ENCODE assay signal across 15 cellular contexts in the genomic region with DNA sequence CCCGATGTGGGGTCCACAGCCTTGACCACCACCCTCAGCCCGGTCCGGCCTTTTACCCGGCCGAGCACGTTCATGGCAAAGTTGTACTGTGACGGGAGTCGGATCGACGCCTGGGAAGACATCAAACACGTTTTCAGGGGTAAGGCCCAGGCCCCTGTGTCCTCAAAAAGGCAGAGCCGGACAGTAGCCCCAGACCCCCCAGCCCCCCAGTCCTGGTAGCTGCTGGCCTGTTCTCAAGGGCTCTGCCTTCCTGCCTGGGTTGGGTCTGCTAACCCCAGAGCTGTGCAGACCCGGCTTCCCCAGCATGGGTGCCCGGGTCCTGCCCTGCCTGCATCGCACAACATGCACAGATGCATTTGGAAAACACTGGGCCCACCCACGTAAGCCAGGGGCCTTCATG.
DNase-seq lines count a peak whose midpoint lies in the region; ATAC-seq and TF ChIP-seq lines count a peak whose summit lies in the region.
"Had no signal": no experiment of that assay in that cellular context is flagged by ENCODE, and none has a peak within 500 bp of the region (broad histone marks: within the 10 kb centered on the region; RNA-seq: fewer than 3 reads in every experiment).

No MANE protein-coding gene starts in this region.

- peak overlapping the region; percentile 62; the same call in 1 of the 2 replicates for H3K27ac Mint-ChIP-seq in WTC11
- H3K27ac Mint-ChIP-seq: CD4-positive, alpha-beta T cell had no signal

- POLR2A ChIA-PET in WTC11 (lab: Charles Lee) = interaction anchor here (0.7 kb wide), 1 partner anchor 536 kb away, joined by 3 read pairs; no protein-coding TSS in a partner anchor

- intact Hi-C loops in Right ventricle myocardium inferior (cut with DNase I) (no loop called here), Right ventricle myocardium superior (cut with DNase I) (no loop called here)

- H3K4me3 ChIP-seq in KMS-11 (IDR thresholded peaks at IDR 0.05; ENCODE audit: insufficient read depth, low read depth, low read length) (no peak overlapping the region), brain microvascular endothelial cell (ENCODE audit: low read depth, low read length) (no peak overlapping the region)
- H3K4me3 ChIP-seq: Peyer's patch had no signal

- in situ Hi-C loops in brain microvascular endothelial cell (cut with HindIII; ENCODE audit: low pct_ligation_motif_present, low sequenced_read_pairs) = no loop called here

- H3K9ac ChIP-seq in KMS-11 = no peak overlapping the region

- TF ChIP-seq CTCF in KMS-11 (conservative IDR thresholded peaks at IDR 0.05; ENCODE audit: low read depth, low read length) (no peak), WTC11 (IDR thresholded peaks at IDR 0.05) (no peak), brain microvascular endothelial cell (IDR thresholded peaks at IDR 0.05; ENCODE audit: low read depth, low read length, missing control alignments) (no peak)

- no peak overlapping the region; the same call in 1 of the 2 replicates for H3K4me2 ChIP-seq in KMS-11

- no peaks in the 10 kb centered on the region for H3K27me3 Mint-ChIP-seq in WTC11 (ENCODE audit: low read depth)
- H3K27me3 Mint-ChIP-seq: CD4-positive, alpha-beta T cell had no signal

- no peaks in the 10 kb centered on the region for H3K27me3 ChIP-seq in KMS-11 (ENCODE audit: insufficient read depth, low read depth)
- no peaks in the 10 kb centered on the region for H3K27me3 ChIP-seq in brain microvascular endothelial cell (replicated peaks)
- H3K27me3 ChIP-seq: Peyer's patch had no signal

- CTCF ChIA-PET in WTC11 (lab: Charles Lee) = interaction anchor here (0.8 kb wide), 1 partner anchor 12 kb away, joined by 3 read pairs; no protein-coding TSS in a partner anchor

- ATAC-seq in Right ventricle myocardium inferior (no peak), Right ventricle myocardium superior (ENCODE audit: poor library complexity) (no peak), WTC11 (no peak)

- H3K4me1 Mint-ChIP-seq in WTC11 = 0 out of 2 replicates have a peak, but pooled peaks cover 6% of the 10 kb centered on the region

- no peaks in the 10 kb centered on the region for H3K36me3 ChIP-seq in KMS-11 (ENCODE audit: insufficient read depth)
- H3K36me3 ChIP-seq in brain microvascular endothelial cell (replicated peaks) = no peaks in the 10 kb centered on the region

- H3K27ac ChIP-seq in KMS-11 (peak overlapping the region; percentile 89; the same call in 1 of the 2 replicates), brain microvascular endothelial cell (no peak overlapping the region)
- H3K27ac ChIP-seq: Peyer's patch had no signal

- H3K4me1 ChIP-seq in KMS-11 (ENCODE audit: low read depth, poor library complexity, severe bottlenecking) = peaks cover 88% of the 10 kb centered on the region

- H3K36me3 Mint-ChIP-seq in WTC11 = peaks cover 35% of the 10 kb centered on the region

- DNase-seq in Right ventricle myocardium inferior (ENCODE audit: missing footprints) (peak; percentile 63), Right ventricle myocardium superior (no peak), WTC11 (ENCODE audit: low spot score) (no peak), CD1c-positive myeloid dendritic cell (ENCODE audit: extremely low spot score) (no peak), AML-193 (lab: John Stamatoyannopoulos, UW) (no peak), brain microvascular endothelial cell (no peak)
- DNase-seq: CD4-positive, alpha-beta T cell; DMS153; KBM-7; NCI-H1417 treated with DMSO at 0.1 percent for 48 hours; NCI-H1930; NCI-H345; NCI-H526; Peyer's patch had no signal

- no peaks in the 10 kb centered on the region for H4K20me1 ChIP-seq in KMS-11 (ENCODE audit: insufficient read depth)

- no peaks in the 10 kb centered on the region for H3K9me3 Mint-ChIP-seq in WTC11
- H3K9me3 Mint-ChIP-seq: CD4-positive, alpha-beta T cell had no signal

- H3K4me3 Mint-ChIP-seq in WTC11 = no peak overlapping the region
- H3K4me3 Mint-ChIP-seq: CD4-positive, alpha-beta T cell had no signal

- no peaks in the 10 kb centered on the region for H3K79me2 ChIP-seq in KMS-11 (ENCODE audit: insufficient read depth, low read depth)

- H2AFZ ChIP-seq in KMS-11 (ENCODE audit: low read depth) = no peak overlapping the region

TF ChIP-seq in WTC11, 78 proteins besides CTCF, POLR2A, EP300 and RAD21 (continues in another document):
- TF ChIP-seq TP53 (CRISPR knock-in tag; IDR thresholded peaks at IDR 0.05) (no peak), HMGXB4 (CRISPR knock-in tag; IDR thresholded peaks at IDR 0.05) (no peak), CBFB (CRISPR knock-in tag; IDR thresholded peaks at IDR 0.05; ENCODE audit: low read depth) (no peak), JUN (CRISPR knock-in tag; IDR thresholded peaks at IDR 0.05) (no peak), TCF7 (CRISPR knock-in tag; IDR thresholded peaks at IDR 0.05; ENCODE audit: low read depth) (no peak), E2F5 (CRISPR knock-in tag; IDR thresholded peaks at IDR 0.05) (no peak), NR2C2 (CRISPR knock-in tag; IDR thresholded peaks at IDR 0.05) (no peak), ELF4 (CRISPR knock-in tag; IDR thresholded peaks at IDR 0.05; ENCODE audit: low read depth) (no peak), GRHL2 (CRISPR knock-in tag; IDR thresholded peaks at IDR 0.05; ENCODE audit: insufficient replicate concordance, severe bottlenecking) (no peak)
- TF ChIP-seq, protein P1, sequence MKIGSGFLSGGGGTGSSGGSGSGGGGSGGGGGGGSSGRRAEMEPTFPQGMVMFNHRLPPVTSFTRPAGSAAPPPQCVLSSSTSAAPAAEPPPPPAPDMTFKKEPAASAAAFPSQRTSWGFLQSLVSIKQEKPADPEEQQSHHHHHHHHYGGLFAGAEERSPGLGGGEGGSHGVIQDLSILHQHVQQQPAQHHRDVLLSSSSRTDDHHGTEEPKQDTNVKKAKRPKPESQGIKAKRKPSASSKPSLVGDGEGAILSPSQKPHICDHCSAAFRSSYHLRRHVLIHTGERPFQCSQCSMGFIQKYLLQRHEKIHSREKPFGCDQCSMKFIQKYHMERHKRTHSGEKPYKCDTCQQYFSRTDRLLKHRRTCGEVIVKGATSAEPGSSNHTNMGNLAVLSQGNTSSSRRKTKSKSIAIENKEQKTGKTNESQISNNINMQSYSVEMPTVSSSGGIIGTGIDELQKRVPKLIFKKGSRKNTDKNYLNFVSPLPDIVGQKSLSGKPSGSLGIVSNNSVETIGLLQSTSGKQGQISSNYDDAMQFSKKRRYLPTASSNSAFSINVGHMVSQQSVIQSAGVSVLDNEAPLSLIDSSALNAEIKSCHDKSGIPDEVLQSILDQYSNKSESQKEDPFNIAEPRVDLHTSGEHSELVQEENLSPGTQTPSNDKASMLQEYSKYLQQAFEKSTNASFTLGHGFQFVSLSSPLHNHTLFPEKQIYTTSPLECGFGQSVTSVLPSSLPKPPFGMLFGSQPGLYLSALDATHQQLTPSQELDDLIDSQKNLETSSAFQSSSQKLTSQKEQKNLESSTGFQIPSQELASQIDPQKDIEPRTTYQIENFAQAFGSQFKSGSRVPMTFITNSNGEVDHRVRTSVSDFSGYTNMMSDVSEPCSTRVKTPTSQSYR (CRISPR knock-in tag; IDR thresholded peaks at IDR 0.05) = no peak
- TF ChIP-seq, protein P2, sequence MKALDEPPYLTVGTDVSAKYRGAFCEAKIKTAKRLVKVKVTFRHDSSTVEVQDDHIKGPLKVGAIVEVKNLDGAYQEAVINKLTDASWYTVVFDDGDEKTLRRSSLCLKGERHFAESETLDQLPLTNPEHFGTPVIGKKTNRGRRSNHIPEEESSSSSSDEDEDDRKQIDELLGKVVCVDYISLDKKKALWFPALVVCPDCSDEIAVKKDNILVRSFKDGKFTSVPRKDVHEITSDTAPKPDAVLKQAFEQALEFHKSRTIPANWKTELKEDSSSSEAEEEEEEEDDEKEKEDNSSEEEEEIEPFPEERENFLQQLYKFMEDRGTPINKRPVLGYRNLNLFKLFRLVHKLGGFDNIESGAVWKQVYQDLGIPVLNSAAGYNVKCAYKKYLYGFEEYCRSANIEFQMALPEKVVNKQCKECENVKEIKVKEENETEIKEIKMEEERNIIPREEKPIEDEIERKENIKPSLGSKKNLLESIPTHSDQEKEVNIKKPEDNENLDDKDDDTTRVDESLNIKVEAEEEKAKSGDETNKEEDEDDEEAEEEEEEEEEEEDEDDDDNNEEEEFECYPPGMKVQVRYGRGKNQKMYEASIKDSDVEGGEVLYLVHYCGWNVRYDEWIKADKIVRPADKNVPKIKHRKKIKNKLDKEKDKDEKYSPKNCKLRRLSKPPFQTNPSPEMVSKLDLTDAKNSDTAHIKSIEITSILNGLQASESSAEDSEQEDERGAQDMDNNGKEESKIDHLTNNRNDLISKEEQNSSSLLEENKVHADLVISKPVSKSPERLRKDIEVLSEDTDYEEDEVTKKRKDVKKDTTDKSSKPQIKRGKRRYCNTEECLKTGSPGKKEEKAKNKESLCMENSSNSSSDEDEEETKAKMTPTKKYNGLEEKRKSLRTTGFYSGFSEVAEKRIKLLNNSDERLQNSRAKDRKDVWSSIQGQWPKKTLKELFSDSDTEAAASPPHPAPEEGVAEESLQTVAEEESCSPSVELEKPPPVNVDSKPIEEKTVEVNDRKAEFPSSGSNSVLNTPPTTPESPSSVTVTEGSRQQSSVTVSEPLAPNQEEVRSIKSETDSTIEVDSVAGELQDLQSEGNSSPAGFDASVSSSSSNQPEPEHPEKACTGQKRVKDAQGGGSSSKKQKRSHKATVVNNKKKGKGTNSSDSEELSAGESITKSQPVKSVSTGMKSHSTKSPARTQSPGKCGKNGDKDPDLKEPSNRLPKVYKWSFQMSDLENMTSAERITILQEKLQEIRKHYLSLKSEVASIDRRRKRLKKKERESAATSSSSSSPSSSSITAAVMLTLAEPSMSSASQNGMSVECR (CRISPR knock-in tag; IDR thresholded peaks at IDR 0.05; ENCODE audit: borderline replicate concordance) = no peak
